In genomic region chr12:78210894-78211302, GRCh38 we compare ENCODE assay signal across 10 cellular contexts.
DNase-seq lines count a peak whose midpoint lies in the region; ATAC-seq and TF ChIP-seq lines count a peak whose summit lies in the region.
"Had no signal": no experiment of that assay in that cellular context is flagged by ENCODE, and none has a peak within 500 bp of the region (broad histone marks: within the 10 kb centered on the region; RNA-seq: fewer than 3 reads in every experiment).

No MANE protein-coding gene starts in this region.

- no peak overlapping the region for H3K4me3 Mint-ChIP-seq in activated naive CD4-positive, alpha-beta T cell treated with anti-CD3 and anti-CD28 coated beads, Interleukin-2, amount 10 ng/mL, durations not matched to agents 7 days and 5 days
- H3K4me3 Mint-ChIP-seq in activated T-helper 2 cell treated with anti-CD3 and anti-CD28 coated beads, Interferon-gamma antibody, Interleukin-2, Interleukin-4, amounts not matched to agents 10 μg/mL and 5 μg/mL and 100 μg/mL, durations not matched to agents 14 hours and 24 hours and 36 hours (ENCODE audit: low read depth), result no peak overlapping the region

- no peak for TF ChIP-seq POLR2A in gastroesophageal sphincter (IDR thresholded peaks at IDR 0.05)

- no peaks in the 10 kb centered on the region for H3K27me3 ChIP-seq in gastroesophageal sphincter

- H3K9me3 Mint-ChIP-seq in activated naive CD4-positive, alpha-beta T cell treated with anti-CD3 and anti-CD28 coated beads, Interleukin-2, amount 10 ng/mL, durations not matched to agents 7 days and 5 days, result peaks cover 1% of the 10 kb centered on the region
- peaks cover 4% of the 10 kb centered on the region for H3K9me3 Mint-ChIP-seq in activated T-helper 2 cell treated with anti-CD3 and anti-CD28 coated beads, Interferon-gamma antibody, Interleukin-2, Interleukin-4, amounts not matched to agents 10 μg/mL and 5 μg/mL and 100 μg/mL, durations not matched to agents 14 hours and 24 hours and 36 hours

- 56 to 66% methylated on average over 1 to 2 of the region's 4 CpGs for WGBS in gastroesophageal sphincter (ENCODE audit: low coverage in 1 of 2), 2 donors

- intact Hi-C loops in activated T-helper 2 cell treated with anti-CD3 and anti-CD28 coated beads, Interferon-gamma antibody, Interleukin-2, Interleukin-4, amounts not matched to agents 10 μg/mL and 5 μg/mL and 100 μg/mL, durations not matched to agents 14 hours and 24 hours and 36 hours (cut with micrococcal nuclease), result no loop called here

- no peaks in the 10 kb centered on the region for H3K4me1 Mint-ChIP-seq in activated naive CD4-positive, alpha-beta T cell treated with anti-CD3 and anti-CD28 coated beads, Interleukin-2, amount 10 ng/mL, durations not matched to agents 7 days and 5 days
- H3K4me1 Mint-ChIP-seq in activated T-helper 2 cell treated with anti-CD3 and anti-CD28 coated beads, Interferon-gamma antibody, Interleukin-2, Interleukin-4, amounts not matched to agents 10 μg/mL and 5 μg/mL and 100 μg/mL, durations not matched to agents 14 hours and 24 hours and 36 hours (ENCODE audit: low read depth), result no peaks in the 10 kb centered on the region

- H3K4me3 ChIP-seq in gastroesophageal sphincter, result no peak overlapping the region
- H3K4me3 ChIP-seq: psoas muscle had no signal

- no peaks in the 10 kb centered on the region for H3K36me3 Mint-ChIP-seq in activated naive CD4-positive, alpha-beta T cell treated with anti-CD3 and anti-CD28 coated beads, Interleukin-2, amount 10 ng/mL, durations not matched to agents 7 days and 5 days
- no peaks in the 10 kb centered on the region for H3K36me3 Mint-ChIP-seq in activated T-helper 2 cell treated with anti-CD3 and anti-CD28 coated beads, Interferon-gamma antibody, Interleukin-2, Interleukin-4, amounts not matched to agents 10 μg/mL and 5 μg/mL and 100 μg/mL, durations not matched to agents 14 hours and 24 hours and 36 hours (ENCODE audit: low read depth)

- H3K27ac Mint-ChIP-seq in activated naive CD4-positive, alpha-beta T cell treated with anti-CD3 and anti-CD28 coated beads, Interleukin-2, amount 10 ng/mL, durations not matched to agents 7 days and 5 days, result no peak overlapping the region
- no peak overlapping the region for H3K27ac Mint-ChIP-seq in activated T-helper 2 cell treated with anti-CD3 and anti-CD28 coated beads, Interferon-gamma antibody, Interleukin-2, Interleukin-4, amounts not matched to agents 10 μg/mL and 5 μg/mL and 100 μg/mL, durations not matched to agents 14 hours and 24 hours and 36 hours

- no peak for ATAC-seq in GM18858 (IDR thresholded peaks at IDR 0.05; ENCODE audit: unreplicated experiment)
- ATAC-seq in gastroesophageal sphincter, result no peak
- ATAC-seq: psoas muscle had no signal

- no peak for TF ChIP-seq EP300 in gastroesophageal sphincter (IDR thresholded peaks at IDR 0.05)

- no peak overlapping the region for H3K27ac ChIP-seq in gastroesophageal sphincter
- H3K27ac ChIP-seq: psoas muscle had no signal

- no peak for TF ChIP-seq CTCF in gastroesophageal sphincter (IDR thresholded peaks at IDR 0.05)

- DNase-seq in AG20443 (ENCODE audit: low spot score) (peak; percentile 20), HS-27A (ENCODE audit: low read depth) (peak; percentile 81), T1000 (lab: John Stamatoyannopoulos, UW) (peak; percentile 17), iris pigment epithelial cell (ENCODE audit: low read depth) (peak; percentile 89)
- no peak for DNase-seq in activated naive CD4-positive, alpha-beta T cell treated with anti-CD3 and anti-CD28 coated beads, Interleukin-2, amount 10 ng/mL, durations not matched to agents 7 days and 5 days
- DNase-seq in activated T-helper 2 cell treated with anti-CD3 and anti-CD28 coated beads, Interferon-gamma antibody, Interleukin-2, Interleukin-4, amounts not matched to agents 10 μg/mL and 5 μg/mL and 100 μg/mL, durations not matched to agents 14 hours and 24 hours and 36 hours (ENCODE audit: low spot score), result no peak
- DNase-seq: activated effector memory CD4-positive, alpha-beta T cell treated with Interleukin-2 at 50 U/mL for 16 hours; psoas muscle had no signal

- no peaks in the 10 kb centered on the region for H3K4me1 ChIP-seq in gastroesophageal sphincter
- H3K4me1 ChIP-seq: psoas muscle had no signal

- no peaks in the 10 kb centered on the region for H3K27me3 Mint-ChIP-seq in activated naive CD4-positive, alpha-beta T cell treated with anti-CD3 and anti-CD28 coated beads, Interleukin-2, amount 10 ng/mL, durations not matched to agents 7 days and 5 days
- no peaks in the 10 kb centered on the region for H3K27me3 Mint-ChIP-seq in activated T-helper 2 cell treated with anti-CD3 and anti-CD28 coated beads, Interferon-gamma antibody, Interleukin-2, Interleukin-4, amounts not matched to agents 10 μg/mL and 5 μg/mL and 100 μg/mL, durations not matched to agents 14 hours and 24 hours and 36 hours (ENCODE audit: low read depth)

- H3K36me3 ChIP-seq in gastroesophageal sphincter, result no peaks in the 10 kb centered on the region

- no peaks in the 10 kb centered on the region for H3K9me3 ChIP-seq in gastroesophageal sphincter
- H3K9me3 ChIP-seq: psoas muscle had no signal

- CTCF ChIA-PET in activated naive CD4-positive, alpha-beta T cell treated with anti-CD3 and anti-CD28 coated beads, Interleukin-2, amount 10 ng/mL, durations not matched to agents 7 days and 5 days (lab: Charles Lee), result no interaction called here

Comparison
In these comparisons a context has a peak if more than half of its experiments do, and no peak if none do; other contexts are left out.
1. DNase-seq: peak in AG20443 (single experiment), HS-27A (single experiment), T1000 (single experiment) and iris pigment epithelial cell (single experiment); none in activated naive CD4-positive, alpha-beta T cell treated with anti-CD3 and anti-CD28 coated beads, Interleukin-2, amount 10 ng/mL, durations not matched to agents 7 days and 5 days (single experiment) and activated T-helper 2 cell treated with anti-CD3 and anti-CD28 coated beads, Interferon-gamma antibody, Interleukin-2, Interleukin-4, amounts not matched to agents 10 μg/mL and 5 μg/mL and 100 μg/mL, durations not matched to agents 14 hours and 24 hours and 36 hours (single experiment).